Comparison of ENCODE assay signal across 8 cellular contexts in genomic region chr6:90586675-90587638, GRCh38. TPM values are rescaled to one million over a fixed set of nuclear protein-coding genes. Genes with fewer than 3 reads are reported as not detected.
A peak's percentile ranks its signal among the peaks of the same experiment; 100 is the strongest.
DNase-seq lines count a peak whose midpoint lies in the region; ATAC-seq and TF ChIP-seq lines count a peak whose summit lies in the region.

TSS of gene MAP3K7 (minus strand) at chr6:90587072. CDS start at chr6:90586883, 189 bp downstream.

- H3K4me3 ChIP-seq in HFF-Myc (replicated peaks; ENCODE audit: low read depth, low read length): peak within 1 kb of the TSS; percentile 98
- peak within 1 kb of the TSS; percentile 73 to 86 for H3K4me3 ChIP-seq in gastroesophageal sphincter
- peak within 1 kb of the TSS; percentile 89 to 98 for H3K4me3 ChIP-seq in neutrophil (ENCODE audit: low read depth in 1 of 2, low read length in 1 of 2)

- peaks cover 41% of the 10 kb centered on the region for H3K4me1 Mint-ChIP-seq in activated naive CD4-positive, alpha-beta T cell treated with anti-CD3 and anti-CD28 coated beads for 36 hours (ENCODE audit: low read depth)

- no peak for TF ChIP-seq EP300 in gastroesophageal sphincter (IDR thresholded peaks at IDR 0.05)

- H3K4me1 ChIP-seq in gastroesophageal sphincter (peaks cover 0 to 44% (median 5%) of the 10 kb centered on the region in 3 donors), neutrophil (ENCODE audit: control insufficient read depth in 1 of 2, insufficient read depth in 1 of 2, low read depth in 1 of 2, low read length in 1 of 2) (peaks cover 17% of the 10 kb centered on the region in 2 experiments)

- peak within 1 kb of the TSS; percentile 99 for H3K4me3 Mint-ChIP-seq in activated naive CD4-positive, alpha-beta T cell treated with anti-CD3 and anti-CD28 coated beads for 36 hours

- H3K9me3 ChIP-seq in gastroesophageal sphincter (no peaks in the 10 kb centered on the region), neutrophil (no peaks in the 10 kb centered on the region)

- peak within 1 kb of the TSS; percentile 99 for H3K27ac Mint-ChIP-seq in activated naive CD4-positive, alpha-beta T cell treated with anti-CD3 and anti-CD28 coated beads for 36 hours

- no peaks in the 10 kb centered on the region for H3K36me3 Mint-ChIP-seq in activated naive CD4-positive, alpha-beta T cell treated with anti-CD3 and anti-CD28 coated beads for 36 hours (ENCODE audit: low read depth)

- H3K36me3 ChIP-seq in gastroesophageal sphincter: no peaks in the 10 kb centered on the region
- no peaks in the 10 kb centered on the region for H3K36me3 ChIP-seq in neutrophil

- WGBS in gastroesophageal sphincter (ENCODE audit: low coverage in 1 of 2), 2 donors: 0% methylated on average over 23 of the region's 70 CpGs

- H3K27me3 ChIP-seq in gastroesophageal sphincter: no peaks in the 10 kb centered on the region
- peaks cover 44% of the 10 kb centered on the region for H3K27me3 ChIP-seq in neutrophil

- DNase-seq in GM03348 (ENCODE audit: low spot score): peak; percentile 91
- peak; percentile 98 for DNase-seq in HFF-Myc (ENCODE audit: extremely low read depth, low read depth)
- DNase-seq in NAMALWA (ENCODE audit: low spot score): peak; percentile 99
- DNase-seq in SK-N-DZ (ENCODE audit: low spot score): peak; percentile 96
- DNase-seq in activated naive CD4-positive, alpha-beta T cell treated with anti-CD3 and anti-CD28 coated beads for 36 hours: peak; percentile 98
- peak; percentile 61 to 98 (median 90) for DNase-seq in substantia nigra (lab: John Stamatoyannopoulos, UW)

- peak; percentile 53 to 64 for TF ChIP-seq POLR2A in gastroesophageal sphincter (IDR thresholded peaks at IDR 0.05)

- CTCF ChIA-PET in activated naive CD4-positive, alpha-beta T cell treated with anti-CD3 and anti-CD28 coated beads for 36 hours (lab: Charles Lee): interaction anchor here (0.6 kb wide), 2 partner anchors 50 to 797 kb away, joined by 3 read pairs; no protein-coding TSS in a partner anchor

- no peaks in the 10 kb centered on the region for H3K27me3 Mint-ChIP-seq in activated naive CD4-positive, alpha-beta T cell treated with anti-CD3 and anti-CD28 coated beads for 36 hours (ENCODE audit: low read depth)

- ATAC-seq in gastroesophageal sphincter: peak; percentile 96

- intact Hi-C loops in activated naive CD4-positive, alpha-beta T cell treated with anti-CD3 and anti-CD28 coated beads for 36 hours (cut with micrococcal nuclease): loop anchor here (1.0 to 10.0 kb wide), 12 partner anchors 195 to 1624 kb away; partner anchors contain the start of genes CASP8AP2, LYRM2, MDN1 and PM20D2

- TF ChIP-seq CTCF in HFF-Myc (IDR thresholded peaks at IDR 0.05; ENCODE audit: low read depth, low read length, missing control alignments): no peak
- no peak for TF ChIP-seq CTCF in gastroesophageal sphincter (IDR thresholded peaks at IDR 0.05)
- no peak for TF ChIP-seq CTCF in neutrophil (IDR thresholded peaks at IDR 0.05)

- H3K9me3 Mint-ChIP-seq in activated naive CD4-positive, alpha-beta T cell treated with anti-CD3 and anti-CD28 coated beads for 36 hours: no peaks in the 10 kb centered on the region

- H3K27ac ChIP-seq in gastroesophageal sphincter (peak within 1 kb of the TSS; percentile 70 to 95 (median 92)), neutrophil (peak within 1 kb of the TSS; percentile 93), substantia nigra (ENCODE audit: low read depth, low read length, poor library complexity, severe bottlenecking) (peak within 1 kb of the TSS; percentile 98)

RNA-seq across cellular contexts. Expression of gene MAP3K7, which starts in this region (rescaled TPM):
- polyA plus RNA-seq in SK-N-DZ (2014; cell fraction: cytosol; rRNA removed): 30.4 and 34.5 TPM in 2 replicates
- 48.4 and 54.0 TPM in 2 replicates for polyA plus RNA-seq in SK-N-DZ (2014; cell fraction: nucleus; rRNA removed)
- total RNA-seq in activated naive CD4-positive, alpha-beta T cell treated with anti-CD3 and anti-CD28 coated beads for 36 hours: 10 to 100 TPM; 23.2 to 23.6 TPM
- 10 to 100 TPM; 18.4 to 26.6 (median 22.6) TPM for total RNA-seq in gastroesophageal sphincter

Comparison
In these comparisons a context has a peak if more than half of its experiments do, and no peak if none do; other contexts are left out.
1. Peak in every context shown above with its lines: DNase-seq, ATAC-seq, H3K4me3 ChIP-seq and H3K27ac ChIP-seq.